1 cellular context compared by ENCODE assay signal in the genomic region with DNA sequence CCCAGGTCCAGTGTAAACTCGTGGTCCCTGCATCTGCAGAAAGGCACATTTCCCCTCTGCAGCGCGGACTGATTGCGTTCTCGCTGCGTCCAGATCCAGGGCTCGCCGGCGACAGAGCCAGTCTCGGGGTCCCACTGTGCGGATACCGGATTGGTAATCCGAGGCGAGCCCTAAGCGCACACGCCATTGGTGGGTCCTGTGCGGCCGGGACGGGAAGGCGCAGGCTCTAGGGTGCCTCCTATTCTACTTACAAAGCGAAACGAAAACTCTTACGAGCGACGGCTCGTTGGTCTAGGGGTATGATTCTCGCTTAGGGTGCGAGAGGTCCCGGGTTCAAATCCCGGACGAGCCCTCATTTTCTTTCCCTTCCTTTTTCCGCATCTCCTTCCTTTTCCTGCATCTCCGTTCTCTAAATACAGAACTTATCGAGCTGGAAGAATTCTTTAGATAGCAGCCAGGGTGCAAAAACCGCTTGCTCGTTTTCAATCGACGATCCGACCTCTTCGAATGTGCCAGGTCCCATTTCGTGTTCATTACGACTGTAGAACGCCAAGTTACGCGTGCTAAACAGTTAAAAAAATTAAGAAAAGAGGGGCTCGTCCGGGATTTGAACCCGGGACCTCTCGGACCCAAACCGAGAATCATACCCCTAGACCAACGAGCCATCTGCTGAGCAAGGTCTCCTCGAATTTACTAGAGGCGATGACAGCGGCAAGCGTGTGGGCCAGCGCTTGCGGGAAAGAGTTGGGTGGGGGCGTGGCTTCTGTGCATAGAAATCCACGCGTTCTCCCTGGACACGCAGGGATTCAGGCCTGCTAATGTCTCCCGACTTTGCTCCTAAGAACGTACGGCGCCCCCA.
A peak's percentile ranks its signal among the peaks of the same experiment; 100 is the strongest.
TF ChIP-seq lines count a peak whose summit lies in the region.

No MANE protein-coding gene starts in this region.

TF ChIP-seq in HepG2, 621 proteins besides CTCF, POLR2A, EP300 and RAD21 (continued from another document and continues in another):
- TF ChIP-seq, protein P1, sequence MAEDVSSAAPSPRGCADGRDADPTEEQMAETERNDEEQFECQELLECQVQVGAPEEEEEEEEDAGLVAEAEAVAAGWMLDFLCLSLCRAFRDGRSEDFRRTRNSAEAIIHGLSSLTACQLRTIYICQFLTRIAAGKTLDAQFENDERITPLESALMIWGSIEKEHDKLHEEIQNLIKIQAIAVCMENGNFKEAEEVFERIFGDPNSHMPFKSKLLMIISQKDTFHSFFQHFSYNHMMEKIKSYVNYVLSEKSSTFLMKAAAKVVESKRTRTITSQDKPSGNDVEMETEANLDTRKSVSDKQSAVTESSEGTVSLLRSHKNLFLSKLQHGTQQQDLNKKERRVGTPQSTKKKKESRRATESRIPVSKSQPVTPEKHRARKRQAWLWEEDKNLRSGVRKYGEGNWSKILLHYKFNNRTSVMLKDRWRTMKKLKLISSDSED (CRISPR knock-in tag; IDR thresholded peaks at IDR 0.05): no peak
- TF ChIP-seq AFF4 (CRISPR knock-in tag; IDR thresholded peaks at IDR 0.05) (no peak), TP53 (CRISPR knock-in tag; conservative IDR thresholded peaks at IDR 0.05) (no peak), ZFP37 (CRISPR knock-in tag; IDR thresholded peaks at IDR 0.05; ENCODE audit: borderline replicate concordance) (no peak), XRCC5 (optimal IDR thresholded peaks at IDR 0.05; ENCODE audit: low read length) (peak; percentile 60), ZNF18 (CRISPR knock-in tag; IDR thresholded peaks at IDR 0.05; ENCODE audit: insufficient replicate concordance) (no peak), ZBTB2 (CRISPR knock-in tag; IDR thresholded peaks at IDR 0.05; ENCODE audit: low read depth) (no peak), ZNF510 (CRISPR knock-in tag; IDR thresholded peaks at IDR 0.05; ENCODE audit: low read depth) (no peak), SALL1 (CRISPR knock-in tag; IDR thresholded peaks at IDR 0.05) (peak; percentile 57), NFKB2 (CRISPR knock-in tag; IDR thresholded peaks at IDR 0.05; ENCODE audit: borderline replicate concordance) (0 out of 2 replicates have a peak, but pooled peaks have one; percentile 24), MYPOP (CRISPR knock-in tag; IDR thresholded peaks at IDR 0.05) (no peak; the same call in 1 of the 2 replicates), ZNF720 (CRISPR knock-in tag; IDR thresholded peaks at IDR 0.05) (no peak), SIX4 (CRISPR knock-in tag; IDR thresholded peaks at IDR 0.05) (no peak), CEBPG (CRISPR knock-in tag; IDR thresholded peaks at IDR 0.05) (no peak; the same call in 1 of the 2 replicates), ZBTB40 (IDR thresholded peaks at IDR 0.05) (no peak), ZBTB40 (CRISPR knock-in tag; IDR thresholded peaks at IDR 0.05) (no peak), ZNF660 (CRISPR knock-in tag; IDR thresholded peaks at IDR 0.05; ENCODE audit: borderline replicate concordance, low read depth) (no peak), CREB1 (IDR thresholded peaks at IDR 0.05) (0 out of 2 replicates have a peak, but pooled peaks have one; percentile 35), CREB1 (CRISPR knock-in tag; IDR thresholded peaks at IDR 0.05) (peak; percentile 26; the same call in 1 of the 2 replicates), ZNF577 (CRISPR knock-in tag; IDR thresholded peaks at IDR 0.05; ENCODE audit: borderline replicate concordance, low read depth) (no peak), ZNF605 (CRISPR knock-in tag; IDR thresholded peaks at IDR 0.05) (0 out of 2 replicates have a peak, but pooled peaks have one; percentile 45), NCOA1 (CRISPR knock-in tag; IDR thresholded peaks at IDR 0.05) (no peak), YEATS4 (CRISPR knock-in tag; IDR thresholded peaks at IDR 0.05; ENCODE audit: borderline replicate concordance) (no peak), ETV5 (CRISPR knock-in tag; IDR thresholded peaks at IDR 0.05; ENCODE audit: borderline replicate concordance) (peak; percentile 31; the same call in 1 of the 2 replicates), TGIF2 (CRISPR knock-in tag; IDR thresholded peaks at IDR 0.05) (peak; percentile 87), SRF (IDR thresholded peaks at IDR 0.05; ENCODE audit: low read depth, low read length) (no peak), HOXA5 (CRISPR knock-in tag; IDR thresholded peaks at IDR 0.05) (peak; percentile 18; the same call in 1 of the 2 replicates)
- TF ChIP-seq, protein P2, sequence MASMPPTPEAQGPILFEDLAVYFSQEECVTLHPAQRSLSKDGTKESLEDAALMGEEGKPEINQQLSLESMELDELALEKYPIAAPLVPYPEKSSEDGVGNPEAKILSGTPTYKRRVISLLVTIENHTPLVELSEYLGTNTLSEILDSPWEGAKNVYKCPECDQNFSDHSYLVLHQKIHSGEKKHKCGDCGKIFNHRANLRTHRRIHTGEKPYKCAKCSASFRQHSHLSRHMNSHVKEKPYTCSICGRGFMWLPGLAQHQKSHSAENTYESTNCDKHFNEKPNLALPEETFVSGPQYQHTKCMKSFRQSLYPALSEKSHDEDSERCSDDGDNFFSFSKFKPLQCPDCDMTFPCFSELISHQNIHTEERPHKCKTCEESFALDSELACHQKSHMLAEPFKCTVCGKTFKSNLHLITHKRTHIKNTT (CRISPR knock-in tag; IDR thresholded peaks at IDR 0.05): 0 out of 2 replicates have a peak, but pooled peaks have one; percentile 77
- TF ChIP-seq, protein P3, sequence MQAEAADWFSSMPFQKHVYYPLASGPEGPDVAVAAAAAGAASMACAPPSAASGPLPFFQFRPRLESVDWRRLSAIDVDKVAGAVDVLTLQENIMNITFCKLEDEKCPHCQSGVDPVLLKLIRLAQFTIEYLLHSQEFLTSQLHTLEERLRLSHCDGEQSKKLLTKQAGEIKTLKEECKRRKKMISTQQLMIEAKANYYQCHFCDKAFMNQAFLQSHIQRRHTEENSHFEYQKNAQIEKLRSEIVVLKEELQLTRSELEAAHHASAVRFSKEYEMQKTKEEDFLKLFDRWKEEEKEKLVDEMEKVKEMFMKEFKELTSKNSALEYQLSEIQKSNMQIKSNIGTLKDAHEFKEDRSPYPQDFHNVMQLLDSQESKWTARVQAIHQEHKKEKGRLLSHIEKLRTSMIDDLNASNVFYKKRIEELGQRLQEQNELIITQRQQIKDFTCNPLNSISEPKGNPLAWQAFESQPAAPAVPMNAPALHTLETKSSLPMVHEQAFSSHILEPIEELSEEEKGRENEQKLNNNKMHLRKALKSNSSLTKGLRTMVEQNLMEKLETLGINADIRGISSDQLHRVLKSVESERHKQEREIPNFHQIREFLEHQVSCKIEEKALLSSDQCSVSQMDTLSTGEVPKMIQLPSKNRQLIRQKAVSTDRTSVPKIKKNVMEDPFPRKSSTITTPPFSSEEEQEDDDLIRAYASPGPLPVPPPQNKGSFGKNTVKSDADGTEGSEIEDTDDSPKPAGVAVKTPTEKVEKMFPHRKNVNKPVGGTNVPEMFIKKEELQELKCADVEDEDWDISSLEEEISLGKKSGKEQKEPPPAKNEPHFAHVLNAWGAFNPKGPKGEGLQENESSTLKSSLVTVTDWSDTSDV (CRISPR knock-in tag; IDR thresholded peaks at IDR 0.05): no peak
